In the genomic region with DNA sequence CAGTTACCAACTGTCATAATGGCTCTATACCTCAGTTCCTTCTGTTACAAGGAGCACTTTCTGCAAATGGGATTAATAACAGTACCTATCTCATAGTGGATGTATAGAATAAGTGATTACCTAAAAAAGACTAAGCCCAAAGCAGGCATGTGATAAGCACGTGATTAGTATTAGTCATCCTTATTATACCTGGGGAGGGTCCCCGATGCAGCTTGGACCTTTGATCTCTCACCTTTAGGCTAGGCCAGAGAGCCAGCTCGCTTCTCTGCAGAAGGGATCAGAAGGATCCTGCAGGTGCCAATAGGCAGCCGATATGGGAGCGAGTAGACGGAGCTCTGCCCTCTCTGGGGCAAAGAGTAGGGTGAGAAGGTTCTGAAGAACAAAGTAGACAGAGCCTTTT, we compare ENCODE assay signal across 16 cellular contexts.
DNase-seq lines count a peak whose midpoint lies in the region; ATAC-seq and TF ChIP-seq lines count a peak whose summit lies in the region.
"Had no signal": no experiment of that assay in that cellular context is flagged by ENCODE, and none has a peak within 500 bp of the region (broad histone marks: within the 10 kb centered on the region; RNA-seq: fewer than 3 reads in every experiment).

No MANE protein-coding gene starts in this region.

- H3K9ac ChIP-seq in OCI-LY1 (ENCODE audit: low read length), result no peak overlapping the region; the same call in 1 of the 2 replicates

- H3K9me3 ChIP-seq in OCI-LY1 (ENCODE audit: low read length), result no peaks in the 10 kb centered on the region
- H3K9me3 ChIP-seq: thyroid gland had no signal

- H3K4me3 Mint-ChIP-seq in activated naive CD4-positive, alpha-beta T cell treated with anti-CD3 and anti-CD28 coated beads, Interleukin-2, amount 50 U/mL, for 24 hours, result no peak overlapping the region
- peak overlapping the region in 1 of 2 donors; percentile 58 for H3K4me3 Mint-ChIP-seq in effector memory CD8-positive, alpha-beta T cell
- peak overlapping the region in 1 of 2 donors; percentile 14 for H3K4me3 Mint-ChIP-seq in stimulated activated naive B cell treated with anti-CD40 and anti-IgM and Interleukin-4, amounts not matched to agents 10 μg/mL and 1 μg/mL and 100 μg/mL, for 72 hours

- 0 out of 2 replicates have a peak, but pooled peaks cover 6% of the 10 kb centered on the region for H3K36me3 ChIP-seq in OCI-LY1 (ENCODE audit: insufficient read depth, low read length)
- H3K36me3 ChIP-seq: thyroid gland had no signal

- no peak overlapping the region for H3K4me3 ChIP-seq in OCI-LY1 (ENCODE audit: low read depth, low read length, poor library complexity, severe bottlenecking)
- H3K4me3 ChIP-seq: GM23248, thyroid gland had no signal

- H3K4me2 ChIP-seq in OCI-LY1 (ENCODE audit: low read length), result peak overlapping the region; percentile 85; the same call in 1 of the 2 replicates

- no peaks in the 10 kb centered on the region for H3K27me3 Mint-ChIP-seq in activated naive CD4-positive, alpha-beta T cell treated with anti-CD3 and anti-CD28 coated beads, Interleukin-2, amount 50 U/mL, for 24 hours
- no peaks in the 10 kb centered on the region for H3K27me3 Mint-ChIP-seq in effector memory CD8-positive, alpha-beta T cell
- H3K27me3 Mint-ChIP-seq in stimulated activated naive B cell treated with anti-CD40 and anti-IgM and Interleukin-4, amounts not matched to agents 10 μg/mL and 1 μg/mL and 100 μg/mL, for 72 hours, result no peaks in the 10 kb centered on the region

- no peak for ATAC-seq in effector memory CD8-positive, alpha-beta T cell (replicated peaks)
- no peak for ATAC-seq in stimulated activated naive B cell treated with anti-CD40 and anti-IgM and Interleukin-4, amounts not matched to agents 10 μg/mL and 1 μg/mL and 100 μg/mL, for 72 hours (replicated peaks)

- H2AFZ ChIP-seq in OCI-LY1 (ENCODE audit: low read length), result no peak overlapping the region
- H2AFZ ChIP-seq: GM23248 had no signal

- H3K4me1 Mint-ChIP-seq in activated naive CD4-positive, alpha-beta T cell treated with anti-CD3 and anti-CD28 coated beads, Interleukin-2, amount 50 U/mL, for 24 hours, result peaks cover 63% of the 10 kb centered on the region
- H3K4me1 Mint-ChIP-seq in effector memory CD8-positive, alpha-beta T cell (ENCODE audit: low read depth in 2 of 2), result peaks cover 60 to 61% of the 10 kb centered on the region in 2 donors
- H3K4me1 Mint-ChIP-seq in stimulated activated naive B cell treated with anti-CD40 and anti-IgM and Interleukin-4, amounts not matched to agents 10 μg/mL and 1 μg/mL and 100 μg/mL, for 72 hours, result peaks cover 53 to 65% of the 10 kb centered on the region in 2 donors

- H3K9me3 Mint-ChIP-seq in activated naive CD4-positive, alpha-beta T cell treated with anti-CD3 and anti-CD28 coated beads, Interleukin-2, amount 50 U/mL, for 24 hours, result no peaks in the 10 kb centered on the region
- H3K9me3 Mint-ChIP-seq in effector memory CD8-positive, alpha-beta T cell, result no peaks in the 10 kb centered on the region
- no peaks in the 10 kb centered on the region for H3K9me3 Mint-ChIP-seq in stimulated activated naive B cell treated with anti-CD40 and anti-IgM and Interleukin-4, amounts not matched to agents 10 μg/mL and 1 μg/mL and 100 μg/mL, for 72 hours
- H3K9me3 Mint-ChIP-seq: activated T-helper 2 cell treated with anti-CD3 and anti-CD28 coated beads, Interferon-gamma antibody, Interleukin-2, Interleukin-4, amounts not matched to agents 10 μg/mL and 5 μg/mL and 100 μg/mL, durations not matched to agents 14 hours and 24 hours and 36 hours; brain; neural crest cell had no signal

- H3K27ac ChIP-seq in OCI-LY1 (ENCODE audit: low read depth, low read length, poor library complexity, severe bottlenecking), result peak overlapping the region; percentile 65
- H3K27ac ChIP-seq: GM23248 had no signal

- H4K20me1 ChIP-seq in OCI-LY1 (ENCODE audit: insufficient read depth, low read length), result no peaks in the 10 kb centered on the region

- DNase-seq in activated naive CD4-positive, alpha-beta T cell treated with anti-CD3 and anti-CD28 coated beads, Interleukin-2, amount 50 U/mL, for 16 hours, result no peak
- DNase-seq in effector memory CD8-positive, alpha-beta T cell, result no peak
- DNase-seq in stimulated activated naive B cell treated with anti-CD40 and anti-IgM and Interleukin-4, amounts not matched to agents 10 μg/mL and 1 μg/mL and 100 μg/mL, for 72 hours, result no peak
- no peak for DNase-seq in NCI-H526 (lab: John Stamatoyannopoulos, UW)
- DNase-seq in GF-D8 (lab: John Stamatoyannopoulos, UW), result no peak
- no peak for DNase-seq in C1 segment of cervical spinal cord (lab: John Stamatoyannopoulos, UW)
- DNase-seq: activated CD4-positive, alpha-beta T cell treated with anti-CD3 and anti-CD28 coated beads, Interleukin-2, amount 50 U/mL, for 1 hour; GM23248; NCI-H187 treated with DMSO at 0.1 percent for 48 hours; NCI-H524; thyroid gland had no signal

- H3K79me2 ChIP-seq in OCI-LY1 (ENCODE audit: insufficient read depth, low read length), result peaks cover 29% of the 10 kb centered on the region

- peak overlapping the region; percentile 73 for H3K27ac Mint-ChIP-seq in activated naive CD4-positive, alpha-beta T cell treated with anti-CD3 and anti-CD28 coated beads, Interleukin-2, amount 50 U/mL, for 24 hours
- H3K27ac Mint-ChIP-seq in effector memory CD8-positive, alpha-beta T cell, result peak overlapping the region; percentile 44 to 99
- H3K27ac Mint-ChIP-seq in stimulated activated naive B cell treated with anti-CD40 and anti-IgM and Interleukin-4, amounts not matched to agents 10 μg/mL and 1 μg/mL and 100 μg/mL, for 72 hours, result peak overlapping the region; percentile 67
- H3K27ac Mint-ChIP-seq: activated T-helper 2 cell treated with anti-CD3 and anti-CD28 coated beads, Interferon-gamma antibody, Interleukin-2, Interleukin-4, amounts not matched to agents 10 μg/mL and 5 μg/mL and 100 μg/mL, durations not matched to agents 14 hours and 24 hours and 36 hours had no signal

- H3K9me2 ChIP-seq in OCI-LY1 (ENCODE audit: low read depth, low read length), result no peaks in the 10 kb centered on the region

- H3K4me1 ChIP-seq in OCI-LY1 (ENCODE audit: insufficient read depth, low read length, severe bottlenecking), result peaks cover 58% of the 10 kb centered on the region

- H3K36me3 Mint-ChIP-seq in activated naive CD4-positive, alpha-beta T cell treated with anti-CD3 and anti-CD28 coated beads, Interleukin-2, amount 50 U/mL, for 24 hours, result no peaks in the 10 kb centered on the region
- H3K36me3 Mint-ChIP-seq in effector memory CD8-positive, alpha-beta T cell (ENCODE audit: insufficient read depth), result peaks cover 54% of the 10 kb centered on the region
- H3K36me3 Mint-ChIP-seq in stimulated activated naive B cell treated with anti-CD40 and anti-IgM and Interleukin-4, amounts not matched to agents 10 μg/mL and 1 μg/mL and 100 μg/mL, for 72 hours, result peaks cover 11 to 24% of the 10 kb centered on the region in 2 donors
- H3K36me3 Mint-ChIP-seq: brain had no signal

- no peak for TF ChIP-seq CTCF in OCI-LY1 (IDR thresholded peaks at IDR 0.05; ENCODE audit: low read length)

- H3F3A ChIP-seq in OCI-LY1 (ENCODE audit: insufficient read depth, low read length), result no peaks in the 10 kb centered on the region

- H3K27me3 ChIP-seq in OCI-LY1 (ENCODE audit: insufficient read depth, low read length), result no peaks in the 10 kb centered on the region
- H3K27me3 ChIP-seq: thyroid gland had no signal
